ENCODE assay signal across 2 cellular contexts in genomic region chr6:129954749-129955431, GRCh38.
TF ChIP-seq lines count a peak whose summit lies in the region.

No MANE protein-coding gene starts in this region.

TF ChIP-seq in HepG2, 621 proteins besides CTCF, POLR2A, EP300 and RAD21:
- TF ChIP-seq SSRP1 (CRISPR knock-in tag; IDR thresholded peaks at IDR 0.05) (no peak), IKZF5 (CRISPR knock-in tag; IDR thresholded peaks at IDR 0.05) (no peak), CENPT (CRISPR knock-in tag; IDR thresholded peaks at IDR 0.05; ENCODE audit: low read depth) (no peak)

TF ChIP-seq in GM12878, 131 proteins besides CTCF, POLR2A, EP300 and RAD21:
- TF ChIP-seq SIX5 (IDR thresholded peaks at IDR 0.05; ENCODE audit: low read depth, low read length, severe bottlenecking) = no peak
- no peak for TF ChIP-seq BCL3 (IDR thresholded peaks at IDR 0.05; ENCODE audit: borderline replicate concordance, insufficient read depth, low read depth, low read length, poor library complexity, severe bottlenecking)
- no peak for TF ChIP-seq ZNF687 (IDR thresholded peaks at IDR 0.05)
- no peak for TF ChIP-seq NRF1 (conservative IDR thresholded peaks at IDR 0.05; ENCODE audit: low read depth, low read length)
- TF ChIP-seq KLF5 (IDR thresholded peaks at IDR 0.05; ENCODE audit: partially characterized antibody) = no peak
- no peak for TF ChIP-seq FOXM1 (IDR thresholded peaks at IDR 0.05; ENCODE audit: low read depth, low read length)
- TF ChIP-seq ZNF274 (IDR thresholded peaks at IDR 0.05; ENCODE audit: insufficient read depth, insufficient read length) = no peak
- no peak for TF ChIP-seq PAX8 (IDR thresholded peaks at IDR 0.05)
- TF ChIP-seq SPI1 (IDR thresholded peaks at IDR 0.05; ENCODE audit: borderline replicate concordance, insufficient read depth, low read depth, low read length) = no peak
- no peak for TF ChIP-seq POLR2AphosphoS2 (IDR thresholded peaks at IDR 0.05; ENCODE audit: low read depth, low read length)
- no peak for TF ChIP-seq TCF3 (IDR thresholded peaks at IDR 0.05; ENCODE audit: borderline replicate concordance, insufficient read depth, low read depth, low read length)
- TF ChIP-seq YBX1 (IDR thresholded peaks at IDR 0.05) = no peak
- TF ChIP-seq MEF2A (IDR thresholded peaks at IDR 0.05; ENCODE audit: insufficient read depth, low read depth, low read length) = no peak
- no peak for TF ChIP-seq ETV6 (conservative IDR thresholded peaks at IDR 0.05 in 1 of 2, IDR thresholded peaks at IDR 0.05 in 1 of 2; ENCODE audit: borderline replicate concordance in 1 of 2, low read depth in 1 of 2)
